Comparison of ENCODE assay signal across 8 cellular contexts in the genomic region with DNA sequence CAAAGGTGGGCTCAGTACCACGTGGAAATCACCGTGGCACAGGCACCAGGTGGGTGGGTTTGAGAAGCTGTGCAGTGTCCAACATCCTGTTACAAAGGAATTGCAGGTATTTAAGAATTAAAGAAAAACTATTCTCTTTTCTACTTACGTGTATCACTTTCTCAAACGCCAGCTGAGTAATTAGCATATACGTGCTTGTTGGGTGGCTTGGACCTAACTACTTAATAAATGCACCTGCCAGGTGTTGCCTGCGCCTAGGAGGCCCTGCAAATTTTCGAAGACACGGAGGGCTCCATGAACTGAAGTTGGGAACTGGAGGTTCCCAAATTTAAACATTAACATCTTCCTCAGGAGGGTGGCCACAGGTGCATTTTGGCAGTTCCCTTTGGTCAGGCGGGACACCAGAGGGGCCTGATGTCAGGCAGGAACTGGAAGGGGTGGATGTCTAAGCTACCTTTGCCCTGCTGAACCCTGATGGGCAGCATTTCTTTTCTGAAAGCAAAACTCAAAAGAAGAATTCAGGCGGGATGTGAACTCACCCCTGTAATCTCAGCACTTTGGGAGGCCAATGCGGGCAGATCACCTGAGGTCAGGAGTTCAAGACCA.
DNase-seq lines count a peak whose midpoint lies in the region; ATAC-seq, FAIRE-seq and TF ChIP-seq lines count a peak whose summit lies in the region.

No MANE protein-coding gene starts in this region.

- WGBS in hepatocyte (ENCODE audit: low lambda C conversion rate, missing lambda C conversion rate): 47% methylated on average over 11 of the region's 11 CpGs

- ATAC-seq in activated T-cell treated with anti-CD3 and anti-CD28 coated beads, Interleukin-2, amount 50 U/mL, for 4 hours: no peak

- H3K9me3 ChIP-seq in hepatocyte (ENCODE audit: low read depth): no peaks in the 10 kb centered on the region

- H3K27me3 Mint-ChIP-seq in activated T-cell treated with anti-CD3 and anti-CD28 coated beads, Interleukin-2, amount 50 U/mL, for 4 hours (ENCODE audit: low read depth): peaks cover 6% of the 10 kb centered on the region

- no peaks in the 10 kb centered on the region for H3K4me1 ChIP-seq in hepatocyte (ENCODE audit: insufficient read depth)

- H3K4me3 ChIP-seq in hepatocyte: no peak overlapping the region

- FAIRE-seq in GM12891 (lab: Jason Lieb, UNC): no peak

- no peaks in the 10 kb centered on the region for H4K20me1 ChIP-seq in hepatocyte (ENCODE audit: insufficient read depth, poor library complexity, severe bottlenecking)

- peak overlapping the region; percentile 80 for H3K4me3 Mint-ChIP-seq in activated T-cell treated with anti-CD3 and anti-CD28 coated beads, Interleukin-2, amount 50 U/mL, for 4 hours

- H3K27ac ChIP-seq in hepatocyte (no peak overlapping the region), substantia nigra (ENCODE audit: low read depth, low read length, poor library complexity, severe bottlenecking) (peak overlapping the region; percentile 72)

- peak overlapping the region; percentile 98 for H3K4me2 ChIP-seq in hepatocyte

- H3K36me3 ChIP-seq in hepatocyte (replicated peaks; ENCODE audit: insufficient read depth, low read depth): no peaks in the 10 kb centered on the region

- TF ChIP-seq CTCF in hepatocyte (IDR thresholded peaks at IDR 0.05; ENCODE audit: poor library complexity): no peak

- no peak overlapping the region for H2AFZ ChIP-seq in hepatocyte

- H3K79me2 ChIP-seq in hepatocyte: no peaks in the 10 kb centered on the region

- no peaks in the 10 kb centered on the region for H3K9me2 ChIP-seq in hepatocyte (replicated peaks; ENCODE audit: insufficient read depth)

- peaks cover 5% of the 10 kb centered on the region for H3K4me1 Mint-ChIP-seq in activated T-cell treated with anti-CD3 and anti-CD28 coated beads, Interleukin-2, amount 50 U/mL, for 4 hours (ENCODE audit: low read depth)

- H3K9me3 Mint-ChIP-seq in activated T-cell treated with anti-CD3 and anti-CD28 coated beads, Interleukin-2, amount 50 U/mL, for 4 hours: no peaks in the 10 kb centered on the region

- no peaks in the 10 kb centered on the region for H3K27me3 ChIP-seq in hepatocyte

- H3K36me3 Mint-ChIP-seq in activated T-cell treated with anti-CD3 and anti-CD28 coated beads, Interleukin-2, amount 50 U/mL, for 4 hours (ENCODE audit: insufficient read depth): no peaks in the 10 kb centered on the region

- no peak for TF ChIP-seq POLR2A in GM12891 (IDR thresholded peaks at IDR 0.05; ENCODE audit: low read depth, low read length)

- no peak for DNase-seq in activated T-cell treated with anti-CD3 and anti-CD28 coated beads, Interleukin-2, amount 50 U/mL, for 4 hours
- DNase-seq in activated T-cell treated with anti-CD3 and anti-CD28 coated beads, Interleukin-2, amount 50 U/mL, for 1 hour: no peak
- DNase-seq in RPMI8226 (peak; percentile 12), hepatocyte (ENCODE audit: low spot score) (no peak), substantia nigra (lab: John Stamatoyannopoulos, UW) (no peak), HCEC 1CT (no peak), GM12891 (ENCODE audit: insufficient read length, low spot score) (no peak)
- no peak for DNase-seq in stimulated activated CD8-positive, alpha-beta memory T cell treated with anti-CD3 and anti-CD28 coated beads, Interleukin-4, amount 100 ng/mL, for 48 hours

TF ChIP-seq in GM12891, 5 proteins besides CTCF, POLR2A, EP300 and RAD21:
- TF ChIP-seq TAF1 (IDR thresholded peaks at IDR 0.05; ENCODE audit: low read depth, low read length) (no peak), POLR2AphosphoS5 (IDR thresholded peaks at IDR 0.05; ENCODE audit: low read depth, low read length) (no peak), SPI1 (IDR thresholded peaks at IDR 0.05; ENCODE audit: low read depth, low read length) (no peak), POU2F2 (IDR thresholded peaks at IDR 0.05; ENCODE audit: low read depth, low read length) (no peak), PAX5 (IDR thresholded peaks at IDR 0.05; ENCODE audit: insufficient read depth, low read length, severe bottlenecking) (no peak)
